In genomic region chr5:141875022-141875740, GRCh38 we compare ENCODE assay signal across 11 cellular contexts. TPM values are rescaled to one million over a fixed set of nuclear protein-coding genes. Genes with fewer than 3 reads are reported as not detected.
A peak's percentile ranks its signal among the peaks of the same experiment; 100 is the strongest.
DNase-seq lines count a peak whose midpoint lies in the region; ATAC-seq, FAIRE-seq and TF ChIP-seq lines count a peak whose summit lies in the region.
"Had no signal": no experiment of that assay in that cellular context is flagged by ENCODE, and none has a peak within 500 bp of the region (broad histone marks: within the 10 kb centered on the region; RNA-seq: fewer than 3 reads in every experiment).

No MANE protein-coding gene starts in this region.

- H3K4me3 ChIP-seq in HAP-1 (peak overlapping the region; percentile 70), breast epithelium (peak overlapping the region; percentile 54 to 91 (median 76)), left lung (peak overlapping the region; percentile 53 to 65), small intestine (ENCODE audit: low read depth in 1 of 2, low read length in 2 of 2) (peak overlapping the region; percentile 74 to 84)

- H3K27ac ChIP-seq in breast epithelium = peak overlapping the region; percentile 91 to 95
- peak overlapping the region; percentile 80 to 83 for H3K27ac ChIP-seq in left lung
- peak overlapping the region; percentile 91 to 98 for H3K27ac ChIP-seq in small intestine (ENCODE audit: low read depth in 1 of 2, low read length in 1 of 2)

- intact Hi-C loops in breast epithelium (cut with DNase I; ENCODE audit: low total_unique reads) = loop anchor here (5.0 kb wide), 1 partner anchor 173 kb away; no protein-coding TSS in a partner anchor
- intact Hi-C loops in left lung (cut with DNase I) = loop anchor here in 1 of 2 donors (5.0 kb wide), 1 partner anchor 173 kb away; no protein-coding TSS in a partner anchor

- H3K4me1 ChIP-seq in HAP-1 (peaks cover 12% of the 10 kb centered on the region), breast epithelium (peaks cover 9 to 24% of the 10 kb centered on the region in 2 donors), left lung (peaks cover 0 to 53% of the 10 kb centered on the region in 2 donors), small intestine (ENCODE audit: control insufficient read depth in 2 of 2, insufficient read depth in 1 of 2, low read depth in 1 of 2, low read length in 1 of 2) (peaks cover 9 to 10% of the 10 kb centered on the region in 2 donors)

- 6 to 15% (median 14%) methylated on average over 9 of the region's 9 CpGs for WGBS in small intestine, 3 donors

- no peak for DNase-seq in HAP-1 (ENCODE audit: low spot score in 2 of 2)
- DNase-seq in breast epithelium (ENCODE audit: low spot score in 2 of 2) = no peak
- no peak for DNase-seq in left lung
- DNase-seq in small intestine = no peak
- no peak for DNase-seq in amniotic stem cell (lab: John Stamatoyannopoulos, UW)
- DNase-seq: DND-41, Kasumi-1, NCI-H748 treated with DMSO at 0.1 percent for 48 hours had no signal

- in situ Hi-C loops in HAP-1 (cut with MboI; ENCODE audit: low sequenced_read_pairs) = loop anchor here (5.0 kb wide), 1 partner anchor 173 kb away; no protein-coding TSS in a partner anchor

- TF ChIP-seq POLR2A in breast epithelium (IDR thresholded peaks at IDR 0.05) = no peak

- ATAC-seq in left lung = no peak
- ATAC-seq in GM18868 (IDR thresholded peaks at IDR 0.05; ENCODE audit: unreplicated experiment) = no peak
- no peak for ATAC-seq in GM18858 (IDR thresholded peaks at IDR 0.05; ENCODE audit: unreplicated experiment)
- no peak for ATAC-seq in GM21360 (IDR thresholded peaks at IDR 0.05; ENCODE audit: unreplicated experiment)

- H3K27me3 ChIP-seq in HAP-1 (ENCODE audit: low read depth) = no peaks in the 10 kb centered on the region
- peaks cover 0 to 3% of the 10 kb centered on the region in 2 donors for H3K27me3 ChIP-seq in breast epithelium
- peaks cover 24 to 89% of the 10 kb centered on the region in 2 donors for H3K27me3 ChIP-seq in left lung
- peaks cover 0 to 20% of the 10 kb centered on the region in 2 donors for H3K27me3 ChIP-seq in small intestine (ENCODE audit: control insufficient read depth in 2 of 2, insufficient read depth in 2 of 2, low read length in 2 of 2)

- H3K36me3 ChIP-seq in HAP-1 (replicated peaks) (no peaks in the 10 kb centered on the region), breast epithelium (no peaks in the 10 kb centered on the region), left lung (no peaks in the 10 kb centered on the region), small intestine (ENCODE audit: control insufficient read depth in 2 of 2, insufficient read depth in 2 of 2, low read length in 2 of 2) (no peaks in the 10 kb centered on the region)

- no peak for FAIRE-seq in small intestine (lab: Jason Lieb, UNC)

- H3K9me3 ChIP-seq in HAP-1 (no peaks in the 10 kb centered on the region), breast epithelium (no peaks in the 10 kb centered on the region), left lung (no peaks in the 10 kb centered on the region), small intestine (ENCODE audit: control insufficient read depth, low read depth) (no peaks in the 10 kb centered on the region)

- TF ChIP-seq CTCF in breast epithelium (IDR thresholded peaks at IDR 0.05) (no peak), left lung (IDR thresholded peaks at IDR 0.05) (no peak)

RNA-seq across cellular contexts. Expression of gene PCDH1, which starts 3.0 kb away (rescaled TPM):
- total RNA-seq in breast epithelium = 10 to 100 TPM; 28.3 to 72.7 (median 65.9) TPM
- 10 to 100 TPM; 55.2 to 65.0 TPM for total RNA-seq in left lung
- 10 to 100 TPM; 15.7 to 43.9 (median 15.9) TPM for polyA plus RNA-seq in small intestine

RNA-seq across cellular contexts. Expression of gene DELE1, which starts 48.5 kb away (rescaled TPM):
- 10 to 100 TPM; 74.6 to 95.1 (median 76.7) TPM for total RNA-seq in breast epithelium
- total RNA-seq in left lung = 10 to 100 TPM; 74.1 to 75.1 TPM
- polyA plus RNA-seq in small intestine = 10 to 100 TPM; 32.2 to 45.4 (median 43.5) TPM
